ENCODE assay signal across 14 cellular contexts in genomic region chr7:141281311-141281710, GRCh38.
DNase-seq lines count a peak whose midpoint lies in the region; ATAC-seq and TF ChIP-seq lines count a peak whose summit lies in the region.
"Had no signal": no experiment of that assay in that cellular context is flagged by ENCODE, and none has a peak within 500 bp of the region (broad histone marks: within the 10 kb centered on the region; RNA-seq: fewer than 3 reads in every experiment).

No MANE protein-coding gene starts in this region.

- no peak for TF ChIP-seq CTCF in GM23338 (conservative IDR thresholded peaks at IDR 0.05; ENCODE audit: low read depth in 2 of 2)
- TF ChIP-seq CTCF in heart left ventricle (IDR thresholded peaks at IDR 0.05) = no peak
- no peak for TF ChIP-seq CTCF in WTC11 (IDR thresholded peaks at IDR 0.05)

- H3K4me3 ChIP-seq in GM23338 (no peak overlapping the region), SK-N-MC (peak overlapping the region; percentile 25; the same call in 1 of the 2 replicates), heart left ventricle (peak overlapping the region in 3 of 12 donors; percentile 6 to 12 (median 6)), right cardiac atrium (ENCODE audit: low read length) (no peak overlapping the region)
- H3K4me3 ChIP-seq: A549 had no signal

- CTCF ChIA-PET in WTC11 (lab: Charles Lee) = no interaction called here

- DNase-seq in GM23338 (ENCODE audit: low spot score) (no peak), SK-N-MC (ENCODE audit: low read depth, low spot score) (no peak), heart left ventricle (peak in 1 of 5 donors; percentile 54), right cardiac atrium (peak in 2 of 3 donors; percentile 46 to 50), nucleus accumbens (lab: John Stamatoyannopoulos, UW) (no peak), erythroblast (lab: John Stamatoyannopoulos, UW) (no peak), WTC11 (ENCODE audit: low spot score) (no peak)
- DNase-seq in activated T-helper 1 cell treated with anti-CD3 and anti-CD28 coated beads, Interleukin-12 subunit alpha, Interleukin-12 subunit beta, Interleukin-2, Interleukin-4 antibody, amounts not matched to agents 30 ng/mL and 10 ng/mL and 1 ng/mL, durations not matched to agents 14 hours and 24 hours and 36 hours (ENCODE audit: low spot score) = no peak
- DNase-seq: CD8-positive, alpha-beta memory T cell; HCEC 1CT; HFFc6 had no signal

- H3K4me3 Mint-ChIP-seq in GM23338 (no peak overlapping the region), WTC11 (no peak overlapping the region)
- H3K4me3 Mint-ChIP-seq in activated T-helper 1 cell treated with anti-CD3 and anti-CD28 coated beads, Interleukin-12 subunit alpha, Interleukin-12 subunit beta, Interleukin-2, Interleukin-4 antibody, amounts not matched to agents 30 ng/mL and 10 ng/mL and 1 ng/mL, durations not matched to agents 14 hours and 24 hours and 36 hours = no peak overlapping the region
- H3K4me3 Mint-ChIP-seq: CD8-positive, alpha-beta memory T cell; HFFc6 had no signal

- H3K9me3 Mint-ChIP-seq in GM23338 (no peaks in the 10 kb centered on the region), WTC11 (no peaks in the 10 kb centered on the region)
- no peaks in the 10 kb centered on the region for H3K9me3 Mint-ChIP-seq in activated T-helper 1 cell treated with anti-CD3 and anti-CD28 coated beads, Interleukin-12 subunit alpha, Interleukin-12 subunit beta, Interleukin-2, Interleukin-4 antibody, amounts not matched to agents 30 ng/mL and 10 ng/mL and 1 ng/mL, durations not matched to agents 14 hours and 24 hours and 36 hours
- H3K9me3 Mint-ChIP-seq: CD8-positive, alpha-beta memory T cell had no signal

- no peak for TF ChIP-seq POLR2A in heart left ventricle (IDR thresholded peaks at IDR 0.05)
- TF ChIP-seq POLR2A in erythroblast (IDR thresholded peaks at IDR 0.05; ENCODE audit: low read length) = no peak

- intact Hi-C loops in heart left ventricle (cut with DNase I) (loop anchor here in 3 of 10 donors (5.0 to 10.0 kb wide), 3 partner anchors 81 to 86 kb away; no protein-coding TSS in a partner anchor), right cardiac atrium (cut with DNase I) (no loop called here)
- intact Hi-C loops in activated T-helper 1 cell treated with anti-CD3 and anti-CD28 coated beads, Interleukin-12 subunit alpha, Interleukin-12 subunit beta, Interleukin-2, Interleukin-4 antibody, amounts not matched to agents 30 ng/mL and 10 ng/mL and 1 ng/mL, durations not matched to agents 14 hours and 24 hours and 36 hours (cut with micrococcal nuclease) = no loop called here

- H3K9me2 ChIP-seq in GM23338 (ENCODE audit: insufficient read depth) = 0 out of 2 replicates have a peak, but pooled peaks cover 2% of the 10 kb centered on the region

- H3K27ac Mint-ChIP-seq in GM23338 (peak overlapping the region; percentile 25), WTC11 (no peak overlapping the region)
- H3K27ac Mint-ChIP-seq in activated T-helper 1 cell treated with anti-CD3 and anti-CD28 coated beads, Interleukin-12 subunit alpha, Interleukin-12 subunit beta, Interleukin-2, Interleukin-4 antibody, amounts not matched to agents 30 ng/mL and 10 ng/mL and 1 ng/mL, durations not matched to agents 14 hours and 24 hours and 36 hours = no peak overlapping the region
- H3K27ac Mint-ChIP-seq: CD8-positive, alpha-beta memory T cell; HFFc6 had no signal

- H3K4me1 ChIP-seq in GM23338 (ENCODE audit: insufficient read depth) (no peaks in the 10 kb centered on the region), heart left ventricle (peaks cover 0 to 21% (median 3%) of the 10 kb centered on the region in 12 donors), right cardiac atrium (ENCODE audit: control insufficient read depth, insufficient read depth, low read length) (peaks cover 4% of the 10 kb centered on the region)
- H3K4me1 ChIP-seq: A549, BE2C had no signal

- no peaks in the 10 kb centered on the region for H3K9me3 ChIP-seq in SK-N-MC (ENCODE audit: low read depth, low read length)
- no peaks in the 10 kb centered on the region for H3K9me3 ChIP-seq in heart left ventricle
- no peaks in the 10 kb centered on the region for H3K9me3 ChIP-seq in right cardiac atrium (ENCODE audit: control insufficient read depth, low read length)
- H3K9me3 ChIP-seq: A549, BE2C had no signal

- no peaks in the 10 kb centered on the region for H3K27me3 Mint-ChIP-seq in GM23338 (ENCODE audit: insufficient read depth, low read depth, poor library complexity)
- peaks cover 2% of the 10 kb centered on the region for H3K27me3 Mint-ChIP-seq in activated T-helper 1 cell treated with anti-CD3 and anti-CD28 coated beads, Interleukin-12 subunit alpha, Interleukin-12 subunit beta, Interleukin-2, Interleukin-4 antibody, amounts not matched to agents 30 ng/mL and 10 ng/mL and 1 ng/mL, durations not matched to agents 14 hours and 24 hours and 36 hours (ENCODE audit: insufficient read depth)
- no peaks in the 10 kb centered on the region for H3K27me3 Mint-ChIP-seq in WTC11 (ENCODE audit: low read depth)

- H3K79me2 ChIP-seq in GM23338 (replicated peaks; ENCODE audit: insufficient read depth) = no peaks in the 10 kb centered on the region; the same call in 1 of the 2 replicates

- H3K27ac ChIP-seq in GM23338 (ENCODE audit: low read depth) (no peak overlapping the region), SK-N-MC (peak overlapping the region; percentile 23; the same call in 1 of the 2 replicates), heart left ventricle (peak overlapping the region in 11 of 12 donors; percentile 55 to 80 (median 67)), right cardiac atrium (ENCODE audit: low read length) (peak overlapping the region; percentile 93)
- H3K27ac ChIP-seq: A549 had no signal

- POLR2A ChIA-PET in WTC11 (lab: Charles Lee) = no interaction called here

- H3K36me3 Mint-ChIP-seq in GM23338 (ENCODE audit: low read depth) (no peaks in the 10 kb centered on the region), WTC11 (no peaks in the 10 kb centered on the region)
- H3K36me3 Mint-ChIP-seq in activated T-helper 1 cell treated with anti-CD3 and anti-CD28 coated beads, Interleukin-12 subunit alpha, Interleukin-12 subunit beta, Interleukin-2, Interleukin-4 antibody, amounts not matched to agents 30 ng/mL and 10 ng/mL and 1 ng/mL, durations not matched to agents 14 hours and 24 hours and 36 hours (ENCODE audit: low read depth) = no peaks in the 10 kb centered on the region
- H3K36me3 Mint-ChIP-seq: CD8-positive, alpha-beta memory T cell had no signal

- H3K4me1 Mint-ChIP-seq in GM23338 = peaks cover 14% of the 10 kb centered on the region; the same call in 2 of the 3 replicates
- H3K4me1 Mint-ChIP-seq in activated T-helper 1 cell treated with anti-CD3 and anti-CD28 coated beads, Interleukin-12 subunit alpha, Interleukin-12 subunit beta, Interleukin-2, Interleukin-4 antibody, amounts not matched to agents 30 ng/mL and 10 ng/mL and 1 ng/mL, durations not matched to agents 14 hours and 24 hours and 36 hours (ENCODE audit: low read depth) = peaks cover 22% of the 10 kb centered on the region
- H3K4me1 Mint-ChIP-seq in WTC11 = peaks cover 15% of the 10 kb centered on the region

- H3K9ac ChIP-seq in SK-N-MC (ENCODE audit: insufficient read length) = no peak overlapping the region

- no peaks in the 10 kb centered on the region for H4K20me1 ChIP-seq in GM23338 (replicated peaks; ENCODE audit: insufficient read depth)

- 54 to 76% (median 59%) methylated on average over 7 of the region's 7 CpGs for WGBS in heart left ventricle, 4 donors
- 66% methylated on average over 7 of the region's 7 CpGs for WGBS in right cardiac atrium

- H3K4me2 ChIP-seq in GM23338 = no peak overlapping the region
- H3K4me2 ChIP-seq: A549 had no signal

- no peak overlapping the region for H2AFZ ChIP-seq in GM23338

- H3K27me3 ChIP-seq in GM23338 (ENCODE audit: insufficient read depth) (no peaks in the 10 kb centered on the region), heart left ventricle (no peaks in the 10 kb centered on the region), right cardiac atrium (ENCODE audit: control insufficient read depth, insufficient read depth) (no peaks in the 10 kb centered on the region)
- H3K27me3 ChIP-seq: BE2C had no signal

- ATAC-seq in GM23338 (no peak), heart left ventricle (peak; percentile 68 to 81 (median 72)), right cardiac atrium (peak; percentile 71 to 76), WTC11 (no peak)
- ATAC-seq: A549, HepG2 had no signal

- H3K36me3 ChIP-seq in GM23338 (ENCODE audit: insufficient read depth) = no peaks in the 10 kb centered on the region
- no peaks in the 10 kb centered on the region for H3K36me3 ChIP-seq in SK-N-MC (ENCODE audit: insufficient read depth, low read length)
- H3K36me3 ChIP-seq in heart left ventricle = no peaks in the 10 kb centered on the region
- H3K36me3 ChIP-seq: BE2C had no signal

- H3F3A ChIP-seq in GM23338 (replicated peaks; ENCODE audit: low read depth) = no peaks in the 10 kb centered on the region

TF ChIP-seq in GM23338, 12 proteins besides CTCF, POLR2A, EP300 and RAD21 (continues in another document):
- no peak for TF ChIP-seq ZNF114 (CRISPR knock-in tag; IDR thresholded peaks at IDR 0.05)

TF ChIP-seq in WTC11, 78 proteins besides CTCF, POLR2A, EP300 and RAD21:
- TF ChIP-seq ATF3 (CRISPR knock-in tag; conservative IDR thresholded peaks at IDR 0.05) (no peak), CREM (CRISPR knock-in tag; IDR thresholded peaks at IDR 0.05) (no peak), AR (CRISPR knock-in tag; IDR thresholded peaks at IDR 0.05) (no peak)

Comparison
In these comparisons a context has a peak if more than half of its experiments do, and no peak if none do; other contexts are left out.
1. ATAC-seq: peak in heart left ventricle (4 of 4) and right cardiac atrium (2 of 2); none in GM23338 (single experiment) and WTC11 (single experiment).
2. DNase-seq: peak in right cardiac atrium (2 of 3); none in GM23338 (single experiment), SK-N-MC (single experiment), nucleus accumbens (0 of 56), erythroblast (0 of 2), activated T-helper 1 cell treated with anti-CD3 and anti-CD28 coated beads, Interleukin-12 subunit alpha, Interleukin-12 subunit beta, Interleukin-2, Interleukin-4 antibody, amounts not matched to agents 30 ng/mL and 10 ng/mL and 1 ng/mL, durations not matched to agents 14 hours and 24 hours and 36 hours (single experiment) and WTC11 (single experiment).